ENCODE assay signal across 10 cellular contexts in genomic region chr1:206508956-206509355, GRCh38. TPM values are rescaled to one million over a fixed set of nuclear protein-coding genes. Genes with fewer than 3 reads are reported as not detected.
DNase-seq lines count a peak whose midpoint lies in the region; ATAC-seq and TF ChIP-seq lines count a peak whose summit lies in the region.
"Had no signal": no experiment of that assay in that cellular context is flagged by ENCODE, and none has a peak within 500 bp of the region (broad histone marks: within the 10 kb centered on the region; RNA-seq: fewer than 3 reads in every experiment).

No MANE protein-coding gene starts in this region.

- H3K27me3 ChIP-seq in hepatocyte = peaks cover 52% of the 10 kb centered on the region

- DNase-seq in activated CD4-positive, alpha-beta T cell treated with anti-CD3 and anti-CD28 coated beads for 36 hours = no peak
- no peak for DNase-seq in activated CD4-positive, alpha-beta T cell treated with anti-CD3 and anti-CD28 coated beads, Interleukin-2, amount 50 U/mL, for 1 hour
- no peak for DNase-seq in activated CD8-positive, alpha-beta T cell treated with anti-CD3 and anti-CD28 coated beads for 36 hours
- DNase-seq in hepatocyte (ENCODE audit: low spot score) (peak; percentile 40), NCI-H2107 treated with DMSO at 0.1 percent for 48 hours (lab: John Stamatoyannopoulos, UW; ENCODE audit: unreplicated experiment) (no peak)
- DNase-seq in stimulated activated effector memory CD8-positive, alpha-beta T cell treated with anti-CD3 and anti-CD28 coated beads, Interleukin-12 subunit alpha, Interleukin-12 subunit beta, amount 100 ng/mL, for 72 hours (ENCODE audit: low spot score in 2 of 2) = no peak
- DNase-seq in activated CD8-positive, alpha-beta memory T cell treated with anti-CD3 and anti-CD28 coated beads, Interleukin-2, amount 50 U/mL, for 48 hours = no peak
- DNase-seq: ACHN; effector CD8-positive, alpha-beta T cell had no signal

- H3K4me1 Mint-ChIP-seq in activated CD4-positive, alpha-beta T cell treated with anti-CD3 and anti-CD28 coated beads for 36 hours = peaks cover 38% of the 10 kb centered on the region
- H3K4me1 Mint-ChIP-seq in activated CD8-positive, alpha-beta T cell treated with anti-CD3 and anti-CD28 coated beads for 36 hours (ENCODE audit: low read depth) = peaks cover 37% of the 10 kb centered on the region
- peaks cover 44% of the 10 kb centered on the region for H3K4me1 Mint-ChIP-seq in stimulated activated effector memory CD8-positive, alpha-beta T cell treated with anti-CD3 and anti-CD28 coated beads, Interleukin-12 subunit alpha, Interleukin-12 subunit beta, amount 100 ng/mL, for 72 hours

- peak overlapping the region; percentile 96 for H3K4me2 ChIP-seq in hepatocyte

- POLR2A ChIA-PET in activated CD4-positive, alpha-beta T cell treated with anti-CD3 and anti-CD28 coated beads for 36 hours (lab: Charles Lee) = no interaction called here
- POLR2A ChIA-PET in activated CD8-positive, alpha-beta T cell treated with anti-CD3 and anti-CD28 coated beads for 36 hours (lab: Charles Lee) = no interaction called here

- H3K9me2 ChIP-seq in hepatocyte (replicated peaks; ENCODE audit: insufficient read depth) = no peaks in the 10 kb centered on the region

- H3K4me3 ChIP-seq in hepatocyte = no peak overlapping the region

- peak overlapping the region; percentile 63 for H3K4me3 Mint-ChIP-seq in activated CD4-positive, alpha-beta T cell treated with anti-CD3 and anti-CD28 coated beads for 36 hours
- peak overlapping the region; percentile 62 for H3K4me3 Mint-ChIP-seq in activated CD8-positive, alpha-beta T cell treated with anti-CD3 and anti-CD28 coated beads for 36 hours
- H3K4me3 Mint-ChIP-seq in stimulated activated effector memory CD8-positive, alpha-beta T cell treated with anti-CD3 and anti-CD28 coated beads, Interleukin-12 subunit alpha, Interleukin-12 subunit beta, amount 100 ng/mL, for 72 hours = peak overlapping the region; percentile 73

- H3K27ac Mint-ChIP-seq in activated CD4-positive, alpha-beta T cell treated with anti-CD3 and anti-CD28 coated beads for 36 hours = no peak overlapping the region
- no peak overlapping the region for H3K27ac Mint-ChIP-seq in activated CD8-positive, alpha-beta T cell treated with anti-CD3 and anti-CD28 coated beads for 36 hours
- H3K27ac Mint-ChIP-seq in stimulated activated effector memory CD8-positive, alpha-beta T cell treated with anti-CD3 and anti-CD28 coated beads, Interleukin-12 subunit alpha, Interleukin-12 subunit beta, amount 100 ng/mL, for 72 hours = no peak overlapping the region

- no peaks in the 10 kb centered on the region for H3K9me3 ChIP-seq in hepatocyte (ENCODE audit: low read depth)

- H2AFZ ChIP-seq in hepatocyte = no peak overlapping the region

- CTCF ChIA-PET in activated CD4-positive, alpha-beta T cell treated with anti-CD3 and anti-CD28 coated beads for 36 hours (lab: Charles Lee) = interaction anchor here (0.6 to 1.1 kb wide), 3 partner anchors 14 to 75 kb away, joined by 3 to 5 read pairs (median 4); no protein-coding TSS in a partner anchor
- CTCF ChIA-PET in activated CD8-positive, alpha-beta T cell treated with anti-CD3 and anti-CD28 coated beads for 36 hours (lab: Charles Lee) = no interaction called here

- H3K9me3 Mint-ChIP-seq in activated CD4-positive, alpha-beta T cell treated with anti-CD3 and anti-CD28 coated beads for 36 hours (ENCODE audit: low read depth) = no peaks in the 10 kb centered on the region
- H3K9me3 Mint-ChIP-seq in activated CD8-positive, alpha-beta T cell treated with anti-CD3 and anti-CD28 coated beads for 36 hours = no peaks in the 10 kb centered on the region
- no peaks in the 10 kb centered on the region for H3K9me3 Mint-ChIP-seq in stimulated activated effector memory CD8-positive, alpha-beta T cell treated with anti-CD3 and anti-CD28 coated beads, Interleukin-12 subunit alpha, Interleukin-12 subunit beta, amount 100 ng/mL, for 72 hours

- peaks cover 31% of the 10 kb centered on the region for H3K27me3 Mint-ChIP-seq in activated CD4-positive, alpha-beta T cell treated with anti-CD3 and anti-CD28 coated beads for 36 hours
- peaks cover 28% of the 10 kb centered on the region for H3K27me3 Mint-ChIP-seq in activated CD8-positive, alpha-beta T cell treated with anti-CD3 and anti-CD28 coated beads for 36 hours

- H3K36me3 Mint-ChIP-seq in activated CD4-positive, alpha-beta T cell treated with anti-CD3 and anti-CD28 coated beads for 36 hours (ENCODE audit: low read depth) = no peaks in the 10 kb centered on the region
- H3K36me3 Mint-ChIP-seq in activated CD8-positive, alpha-beta T cell treated with anti-CD3 and anti-CD28 coated beads for 36 hours (ENCODE audit: low read depth) = no peaks in the 10 kb centered on the region
- H3K36me3 Mint-ChIP-seq in stimulated activated effector memory CD8-positive, alpha-beta T cell treated with anti-CD3 and anti-CD28 coated beads, Interleukin-12 subunit alpha, Interleukin-12 subunit beta, amount 100 ng/mL, for 72 hours = peaks cover 9% of the 10 kb centered on the region

- intact Hi-C loops in activated CD4-positive, alpha-beta T cell treated with anti-CD3 and anti-CD28 coated beads for 36 hours (cut with DNase I, micrococcal nuclease) = loop anchor here in 1 of 2 experiments (1.0 to 5.0 kb wide), 2 partner anchors 10 to 43 kb away; no protein-coding TSS in a partner anchor
- intact Hi-C loops in activated CD8-positive, alpha-beta T cell treated with anti-CD3 and anti-CD28 coated beads for 36 hours (cut with micrococcal nuclease) = loop anchor here (5.0 kb wide), 1 partner anchor 73 kb away; no protein-coding TSS in a partner anchor

- H3K36me3 ChIP-seq in hepatocyte (replicated peaks; ENCODE audit: insufficient read depth, low read depth) = no peaks in the 10 kb centered on the region

- TF ChIP-seq CTCF in activated CD8-positive, alpha-beta T cell treated with anti-CD3 and anti-CD28 coated beads for 36 hours (IDR thresholded peaks at IDR 0.05) = no peak
- TF ChIP-seq CTCF in hepatocyte (IDR thresholded peaks at IDR 0.05; ENCODE audit: poor library complexity) = no peak

- H3K27ac ChIP-seq in hepatocyte = no peak overlapping the region

- H3K4me1 ChIP-seq in hepatocyte (ENCODE audit: insufficient read depth) = peaks cover 14% of the 10 kb centered on the region

- H4K20me1 ChIP-seq in hepatocyte (ENCODE audit: insufficient read depth, poor library complexity, severe bottlenecking) = no peaks in the 10 kb centered on the region

- H3K79me2 ChIP-seq in hepatocyte = no peaks in the 10 kb centered on the region

- 44% methylated on average over 6 of the region's 6 CpGs for WGBS in hepatocyte (ENCODE audit: low lambda C conversion rate, missing lambda C conversion rate)

- no peak for ATAC-seq in activated CD4-positive, alpha-beta T cell treated with anti-CD3 and anti-CD28 coated beads for 36 hours
- ATAC-seq in activated CD8-positive, alpha-beta T cell treated with anti-CD3 and anti-CD28 coated beads for 36 hours = no peak
- no peak for ATAC-seq in stimulated activated effector memory CD8-positive, alpha-beta T cell treated with anti-CD3 and anti-CD28 coated beads, Interleukin-12 subunit alpha, Interleukin-12 subunit beta, amount 100 ng/mL, for 72 hours
- no peak for ATAC-seq in GM19467 (IDR thresholded peaks at IDR 0.05; ENCODE audit: unreplicated experiment)

RNA-seq across cellular contexts. Expression of gene RASSF5, which starts 1.6 kb away (rescaled TPM):
- total RNA-seq in activated CD4-positive, alpha-beta T cell treated with anti-CD3 and anti-CD28 coated beads for 36 hours = 100 to 1,000 TPM; 223 to 239 TPM
- 100 to 1,000 TPM; 215 to 218 TPM for total RNA-seq in activated CD8-positive, alpha-beta T cell treated with anti-CD3 and anti-CD28 coated beads for 36 hours
- total RNA-seq in hepatocyte = 2.0 TPM in 2 replicates
- polyA plus RNA-seq in hepatocyte = 1.6 and 2.3 TPM in 2 replicates

RNA-seq across cellular contexts. Expression of gene IKBKE, which starts 38.7 kb away (rescaled TPM):
- total RNA-seq in activated CD4-positive, alpha-beta T cell treated with anti-CD3 and anti-CD28 coated beads for 36 hours = 10 to 100 TPM; 15.3 to 17.2 TPM
- total RNA-seq in activated CD8-positive, alpha-beta T cell treated with anti-CD3 and anti-CD28 coated beads for 36 hours = 10 to 100 TPM; 14.3 to 14.9 TPM
- 6.4 and 7.3 TPM in 2 replicates for total RNA-seq in hepatocyte
- polyA plus RNA-seq in hepatocyte = 5.9 and 6.4 TPM in 2 replicates

Comparison
In these comparisons a context has a peak if more than half of its experiments do, and no peak if none do; other contexts are left out.
1. RNA of gene RASSF5, which starts 1.6 kb away (total RNA-seq): 223 to 239 TPM in activated CD4-positive, alpha-beta T cell treated with anti-CD3 and anti-CD28 coated beads for 36 hours and 215 to 218 TPM in activated CD8-positive, alpha-beta T cell treated with anti-CD3 and anti-CD28 coated beads for 36 hours; 2.0 TPM in hepatocyte; every median in the first group is over 10 times any median in the second.
2. Peak in every context shown above with its lines, with median percentiles within 50 percentile points of each other: H3K4me3 Mint-ChIP-seq.